13 cellular contexts compared by ENCODE assay signal in the genomic region with DNA sequence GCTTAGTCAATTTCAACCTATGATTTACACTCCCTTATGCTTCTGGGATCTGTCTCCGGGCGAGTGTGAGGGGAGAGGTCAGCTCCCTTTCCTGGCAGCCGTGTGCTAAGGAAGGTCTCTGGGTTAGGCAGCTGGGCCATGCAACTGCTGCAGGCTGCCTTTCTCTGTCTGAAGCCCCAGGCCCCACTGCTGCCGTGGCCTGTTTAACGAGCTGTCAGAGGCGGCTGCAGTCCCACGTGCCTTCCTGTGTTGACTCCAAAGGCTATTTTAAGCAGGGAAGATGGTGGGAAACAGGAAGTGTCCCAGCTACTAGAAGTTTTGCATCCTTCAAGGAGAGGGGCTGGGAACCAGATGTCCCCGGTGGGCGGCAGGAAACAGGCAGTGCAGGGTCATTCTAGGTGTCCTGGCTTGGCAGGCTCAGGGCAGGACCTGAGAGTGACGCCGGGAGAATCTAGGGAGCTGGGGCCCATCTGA.
DNase-seq lines count a peak whose midpoint lies in the region; FAIRE-seq and TF ChIP-seq lines count a peak whose summit lies in the region.
"Had no signal": no experiment of that assay in that cellular context is flagged by ENCODE, and none has a peak within 500 bp of the region (broad histone marks: within the 10 kb centered on the region; RNA-seq: fewer than 3 reads in every experiment).

No MANE protein-coding gene starts in this region.

- dilution Hi-C loops in endothelial cell of umbilical vein (cut with MboI; ENCODE audit: extremely low pct_ligation_motif_present, low sequenced_read_pairs), result no loop called here

- H3K27ac ChIP-seq in endothelial cell of umbilical vein (ENCODE audit: insufficient read depth, low read depth, low read length), result peak overlapping the region; percentile 88
- peak overlapping the region; percentile 22 to 36 for H3K27ac ChIP-seq in liver (ENCODE audit: low read depth in 1 of 2, low read length in 2 of 2)

- H3K4me2 ChIP-seq in endothelial cell of umbilical vein (ENCODE audit: insufficient read depth, low read length), result peak overlapping the region; percentile 25

- no peak for TF ChIP-seq RAD21 in liver (IDR thresholded peaks at IDR 0.05)

- H3K4me1 ChIP-seq in endothelial cell of umbilical vein (ENCODE audit: control insufficient read depth, extremely low read depth, insufficient read depth, low read length) (peaks cover 36% of the 10 kb centered on the region), liver (ENCODE audit: control insufficient read depth in 4 of 4, insufficient read depth in 4 of 4, low read length in 3 of 4) (peaks cover 0 to 45% (median 39%) of the 10 kb centered on the region in 4 donors)

- H3K27ac Mint-ChIP-seq in HFFc6, result peak overlapping the region; percentile 44
- H3K27ac Mint-ChIP-seq in activated CD4-positive, alpha-beta memory T cell treated with anti-CD3 and anti-CD28 coated beads for 36 hours, result no peak overlapping the region
- H3K27ac Mint-ChIP-seq: CD14-positive monocyte, WTC11 had no signal

- FAIRE-seq in endothelial cell of umbilical vein (lab: Jason Lieb, UNC), result peak; percentile 93

- H2AFZ ChIP-seq in endothelial cell of umbilical vein (ENCODE audit: low read depth, low read length), result no peak overlapping the region

- BruUV-seq in endothelial cell of umbilical vein (replicated peaks; lab: Mats Ljungman, UMichigan), result no TSS peak

- intact Hi-C loops in endothelial cell of umbilical vein (cut with micrococcal nuclease), result loop anchor here (1.0 kb wide), 4 partner anchors 27 to 177 kb away; no protein-coding TSS in a partner anchor
- intact Hi-C loops in activated CD4-positive, alpha-beta memory T cell treated with anti-CD3 and anti-CD28 coated beads for 36 hours (cut with micrococcal nuclease), result no loop called here

- peaks cover 4% of the 10 kb centered on the region; the same call in 1 of the 2 replicates for H3K9me3 Mint-ChIP-seq in HFFc6
- no peaks in the 10 kb centered on the region for H3K9me3 Mint-ChIP-seq in activated CD4-positive, alpha-beta memory T cell treated with anti-CD3 and anti-CD28 coated beads for 36 hours
- H3K9me3 Mint-ChIP-seq: CD14-positive monocyte, WTC11 had no signal

- H4K20me1 ChIP-seq in endothelial cell of umbilical vein (replicated peaks; ENCODE audit: control insufficient read depth, extremely low read depth, insufficient read depth, low read length), result no peaks in the 10 kb centered on the region

- H3K9me1 ChIP-seq in endothelial cell of umbilical vein (replicated peaks; ENCODE audit: control insufficient read depth, extremely low read depth, insufficient read depth, low read length), result no peaks in the 10 kb centered on the region

- H3K36me3 Mint-ChIP-seq in HFFc6 (ENCODE audit: low read depth), result peaks cover 53% of the 10 kb centered on the region
- no peaks in the 10 kb centered on the region for H3K36me3 Mint-ChIP-seq in activated CD4-positive, alpha-beta memory T cell treated with anti-CD3 and anti-CD28 coated beads for 36 hours
- H3K36me3 Mint-ChIP-seq: WTC11 had no signal

- TF ChIP-seq CTCF in HFFc6 (IDR thresholded peaks at IDR 0.05) (no peak), endothelial cell of umbilical vein (IDR thresholded peaks at IDR 0.05; ENCODE audit: extremely low read depth in 1 of 2, insufficient read depth in 1 of 2, low read depth in 1 of 2, low read length in 2 of 2) (no peak), liver (IDR thresholded peaks at IDR 0.05; ENCODE audit: low read depth, low read length, missing input control) (no peak)

- H3K27me3 ChIP-seq in endothelial cell of umbilical vein (ENCODE audit: control insufficient read depth in 2 of 2, insufficient read depth in 2 of 2, low read length in 2 of 2), result no peaks in the 10 kb centered on the region
- no peaks in the 10 kb centered on the region for H3K27me3 ChIP-seq in liver (ENCODE audit: control insufficient read depth in 4 of 4, insufficient read depth in 4 of 4, low read length in 3 of 4)

- H3K9me3 ChIP-seq in endothelial cell of umbilical vein (replicated peaks; ENCODE audit: control insufficient read depth, insufficient read depth, low read length) (no peaks in the 10 kb centered on the region), liver (ENCODE audit: control insufficient read depth in 4 of 4, low read length in 3 of 4) (no peaks in the 10 kb centered on the region)

- H3K27me3 Mint-ChIP-seq in HFFc6 (ENCODE audit: insufficient read depth), result peaks cover 8% of the 10 kb centered on the region
- peaks cover 2% of the 10 kb centered on the region for H3K27me3 Mint-ChIP-seq in activated CD4-positive, alpha-beta memory T cell treated with anti-CD3 and anti-CD28 coated beads for 36 hours

- CTCF ChIA-PET in endothelial cell of umbilical vein (lab: Charles Lee), result interaction anchor here (0.6 to 1.8 kb wide), 12 partner anchors 13 to 177 kb away, joined by 3 to 12 read pairs (median 4); no protein-coding TSS in a partner anchor
- CTCF ChIA-PET in activated CD4-positive, alpha-beta memory T cell treated with anti-CD3 and anti-CD28 coated beads for 36 hours (lab: Charles Lee), result interaction anchor here (1.2 kb wide), 1 partner anchor 31 kb away, joined by 5 read pairs; no protein-coding TSS in a partner anchor

- H3K36me3 ChIP-seq in endothelial cell of umbilical vein (ENCODE audit: control insufficient read depth in 2 of 2, extremely low read depth in 1 of 2, insufficient read depth in 2 of 2, low read length in 2 of 2), result peaks cover 10 to 14% of the 10 kb centered on the region in 2 experiments
- H3K36me3 ChIP-seq in liver (ENCODE audit: control insufficient read depth in 4 of 4, insufficient read depth in 3 of 4, low read depth in 1 of 4, low read length in 3 of 4), result peaks cover 24 to 93% (median 64%) of the 10 kb centered on the region in 4 donors

- no peak for TF ChIP-seq POLR2A in endothelial cell of umbilical vein (IDR thresholded peaks at IDR 0.05; ENCODE audit: low read depth, low read length)

- WGBS in liver, result 58% methylated on average over 11 of the region's 11 CpGs

- no peaks in the 10 kb centered on the region for H3K79me2 ChIP-seq in endothelial cell of umbilical vein (ENCODE audit: control insufficient read depth, insufficient read depth, low read length)

- H3K4me1 Mint-ChIP-seq in HFFc6 (ENCODE audit: low read depth), result no peaks in the 10 kb centered on the region; the same call in 1 of the 2 replicates
- no peaks in the 10 kb centered on the region for H3K4me1 Mint-ChIP-seq in activated CD4-positive, alpha-beta memory T cell treated with anti-CD3 and anti-CD28 coated beads for 36 hours (ENCODE audit: low read depth)

- no peak overlapping the region for H3K4me3 Mint-ChIP-seq in HFFc6
- no peak overlapping the region for H3K4me3 Mint-ChIP-seq in activated CD4-positive, alpha-beta memory T cell treated with anti-CD3 and anti-CD28 coated beads for 36 hours
- H3K4me3 Mint-ChIP-seq: CD14-positive monocyte, WTC11 had no signal

- DNase-seq in HFFc6 (no peak), endothelial cell of umbilical vein (ENCODE audit: low read depth, low spot score) (peak; percentile 96), skeletal muscle cell (ENCODE audit: low read depth) (peak; percentile 31), AG08396 (ENCODE audit: low spot score) (no peak), 8988T (no peak), cortex of kidney (lab: John Stamatoyannopoulos, UW) (no peak)
- no peak for DNase-seq in activated CD4-positive, alpha-beta memory T cell treated with anti-CD3 and anti-CD28 coated beads for 36 hours
- DNase-seq: effector CD8-positive, alpha-beta T cell; NCI-H2029; OCI-M1 had no signal

- POLR2A ChIA-PET in endothelial cell of umbilical vein (lab: Charles Lee), result no interaction called here
- POLR2A ChIA-PET in activated CD4-positive, alpha-beta memory T cell treated with anti-CD3 and anti-CD28 coated beads for 36 hours (lab: Charles Lee), result no interaction called here

- peak overlapping the region; percentile 31 for H3K9ac ChIP-seq in endothelial cell of umbilical vein (replicated peaks; ENCODE audit: extremely low read depth, insufficient read depth, low read length)
- H3K9ac ChIP-seq in liver (ENCODE audit: low read depth in 1 of 2, low read length in 2 of 2), result no peak overlapping the region

- H3K4me3 ChIP-seq in endothelial cell of umbilical vein (replicated peaks in 1 of 3; ENCODE audit: insufficient read depth in 1 of 3, low read depth in 1 of 3, low read length in 3 of 3) (no peak overlapping the region), liver (ENCODE audit: low read depth in 1 of 3, low read length in 3 of 3) (no peak overlapping the region), skeletal muscle cell (ENCODE audit: low read depth, low read length) (no peak overlapping the region)

TF ChIP-seq in endothelial cell of umbilical vein, 7 proteins besides CTCF, POLR2A, EP300 and RAD21:
- TF ChIP-seq POLR2AphosphoS5 (IDR thresholded peaks at IDR 0.05; ENCODE audit: insufficient read depth, low read depth, low read length), result no peak
- TF ChIP-seq FOS (IDR thresholded peaks at IDR 0.05; ENCODE audit: borderline replicate concordance, insufficient read depth, low read length), result no peak
- TF ChIP-seq EZH2 (IDR thresholded peaks at IDR 0.05; ENCODE audit: borderline replicate concordance, low read depth, low read length, severe bottlenecking), result no peak
- TF ChIP-seq JUN (IDR thresholded peaks at IDR 0.05; ENCODE audit: borderline replicate concordance, insufficient read depth, insufficient read length, low read depth), result no peak
- TF ChIP-seq, protein P1, sequence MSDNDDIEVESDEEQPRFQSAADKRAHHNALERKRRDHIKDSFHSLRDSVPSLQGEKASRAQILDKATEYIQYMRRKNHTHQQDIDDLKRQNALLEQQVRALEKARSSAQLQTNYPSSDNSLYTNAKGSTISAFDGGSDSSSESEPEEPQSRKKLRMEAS (IDR thresholded peaks at IDR 0.05; ENCODE audit: insufficient read depth, insufficient read length), result peak; percentile 81
- no peak for TF ChIP-seq GATA2 (IDR thresholded peaks at IDR 0.05; ENCODE audit: insufficient read depth, insufficient read length, low read depth, low read length)

TF ChIP-seq in liver, 16 proteins besides CTCF, POLR2A, EP300 and RAD21:
- TF ChIP-seq TAF1 (conservative IDR thresholded peaks at IDR 0.05) (no peak), SP1 (IDR thresholded peaks at IDR 0.05) (peak; percentile 70), NR2F2 (IDR thresholded peaks at IDR 0.05) (peak; percentile 93), RXRA (IDR thresholded peaks at IDR 0.05) (peak in 1 of 2 donors; percentile 64), ATF3 (IDR thresholded peaks at IDR 0.05) (no peak)

Comparison
In these comparisons a context has a peak if more than half of its experiments do, and no peak if none do; other contexts are left out.
1. DNase-seq: peak in endothelial cell of umbilical vein (single experiment) and skeletal muscle cell (single experiment); none in HFFc6 (single experiment), activated CD4-positive, alpha-beta memory T cell treated with anti-CD3 and anti-CD28 coated beads for 36 hours (single experiment), AG08396 (single experiment), 8988T (single experiment) and cortex of kidney (single experiment).